15 cellular contexts compared by ENCODE assay signal in genomic region chr3:150015906-150016305, GRCh38.
"Had no signal": no experiment of that assay in that cellular context is flagged by ENCODE, and none has a peak within 500 bp of the region (broad histone marks: within the 10 kb centered on the region; RNA-seq: fewer than 3 reads in every experiment).

No MANE protein-coding gene starts in this region.

- H3K27me3 ChIP-seq: body of pancreas, left lung had no signal

- H3K9me3 ChIP-seq: body of pancreas, left lung had no signal

- H3K4me3 ChIP-seq: body of pancreas, left lung had no signal

- ATAC-seq: activated CD4-positive, alpha-beta T cell treated with anti-CD3 and anti-CD28 coated beads for 36 hours; activated CD8-positive, alpha-beta T cell treated with anti-CD3 and anti-CD28 coated beads, Interleukin-2, amount 10 ng/mL, durations not matched to agents 7 days and 5 days; body of pancreas; effector memory CD8-positive, alpha-beta T cell; left lung; natural killer cell treated with Interleukin-12 subunit alpha and Interleukin-12 subunit beta and Interleukin-15 and Interleukin-18, amount 100 ng/mL, for 72 hours had no signal

- H3K36me3 Mint-ChIP-seq: memory B cell; natural killer cell treated with Interleukin-12 subunit alpha and Interleukin-12 subunit beta and Interleukin-15 and Interleukin-18, amount 100 ng/mL, for 72 hours had no signal

- H3K36me3 ChIP-seq: left lung, WERI-Rb-1 had no signal

- H3K27ac Mint-ChIP-seq: activated CD4-positive, alpha-beta T cell treated with anti-CD3 and anti-CD28 coated beads for 36 hours; activated CD8-positive, alpha-beta T cell treated with anti-CD3 and anti-CD28 coated beads, Interleukin-2, amount 10 ng/mL, durations not matched to agents 7 days and 5 days; dendritic cell treated with granulocyte-macrophage colony-stimulating factor and Interleukin-4, amounts not matched to agents 40 ng/mL and 50 ng/mL, for 4 days; effector memory CD8-positive, alpha-beta T cell; memory B cell; natural killer cell treated with Interleukin-12 subunit alpha and Interleukin-12 subunit beta and Interleukin-15 and Interleukin-18, amount 100 ng/mL, for 72 hours; stimulated activated naive CD8-positive, alpha-beta T cell treated with anti-CD3 and anti-CD28 coated beads, Interleukin-15, Interleukin-2, amounts not matched to agents 100 ng/mL and 50 ng/mL, for 24 hours had no signal

- H3K9me3 Mint-ChIP-seq: dendritic cell treated with granulocyte-macrophage colony-stimulating factor and Interleukin-4, amounts not matched to agents 40 ng/mL and 50 ng/mL, for 4 days; effector memory CD8-positive, alpha-beta T cell; memory B cell; natural killer cell treated with Interleukin-12 subunit alpha and Interleukin-12 subunit beta and Interleukin-15 and Interleukin-18, amount 100 ng/mL, for 72 hours; stimulated activated naive CD8-positive, alpha-beta T cell treated with anti-CD3 and anti-CD28 coated beads, Interleukin-15, Interleukin-2, amounts not matched to agents 100 ng/mL and 50 ng/mL, for 24 hours had no signal

- DNase-seq: activated CD4-positive, alpha-beta T cell treated with anti-CD3 and anti-CD28 coated beads for 36 hours; activated CD8-positive, alpha-beta T cell treated with anti-CD3 and anti-CD28 coated beads, Interleukin-2, amount 10 ng/mL, durations not matched to agents 7 days and 5 days; activated naive CD4-positive, alpha-beta T cell treated with Interleukin-2 at 50 U/mL for 16 hours; body of pancreas; cerebellar nuclear complex; effector memory CD8-positive, alpha-beta T cell; erythroblast; glutamatergic neuron; left lung; stimulated activated CD4-positive, alpha-beta T cell treated with anti-CD3 and anti-CD28 coated beads, Interleukin-4, amount 100 ng/mL, for 1 hour; WERI-Rb-1 had no signal

- H3K4me1 Mint-ChIP-seq: activated CD4-positive, alpha-beta T cell treated with anti-CD3 and anti-CD28 coated beads for 36 hours; memory B cell had no signal

- H3K4me3 Mint-ChIP-seq: activated CD4-positive, alpha-beta T cell treated with anti-CD3 and anti-CD28 coated beads for 36 hours; activated CD8-positive, alpha-beta T cell treated with anti-CD3 and anti-CD28 coated beads, Interleukin-2, amount 10 ng/mL, durations not matched to agents 7 days and 5 days; dendritic cell treated with granulocyte-macrophage colony-stimulating factor and Interleukin-4, amounts not matched to agents 40 ng/mL and 50 ng/mL, for 4 days; effector memory CD8-positive, alpha-beta T cell; memory B cell; natural killer cell treated with Interleukin-12 subunit alpha and Interleukin-12 subunit beta and Interleukin-15 and Interleukin-18, amount 100 ng/mL, for 72 hours; stimulated activated naive CD8-positive, alpha-beta T cell treated with anti-CD3 and anti-CD28 coated beads, Interleukin-15, Interleukin-2, amounts not matched to agents 100 ng/mL and 50 ng/mL, for 24 hours had no signal

- H3K4me1 ChIP-seq: body of pancreas, left lung had no signal

- H3K27ac ChIP-seq: body of pancreas, left lung, WERI-Rb-1 had no signal
